In the genomic region with DNA sequence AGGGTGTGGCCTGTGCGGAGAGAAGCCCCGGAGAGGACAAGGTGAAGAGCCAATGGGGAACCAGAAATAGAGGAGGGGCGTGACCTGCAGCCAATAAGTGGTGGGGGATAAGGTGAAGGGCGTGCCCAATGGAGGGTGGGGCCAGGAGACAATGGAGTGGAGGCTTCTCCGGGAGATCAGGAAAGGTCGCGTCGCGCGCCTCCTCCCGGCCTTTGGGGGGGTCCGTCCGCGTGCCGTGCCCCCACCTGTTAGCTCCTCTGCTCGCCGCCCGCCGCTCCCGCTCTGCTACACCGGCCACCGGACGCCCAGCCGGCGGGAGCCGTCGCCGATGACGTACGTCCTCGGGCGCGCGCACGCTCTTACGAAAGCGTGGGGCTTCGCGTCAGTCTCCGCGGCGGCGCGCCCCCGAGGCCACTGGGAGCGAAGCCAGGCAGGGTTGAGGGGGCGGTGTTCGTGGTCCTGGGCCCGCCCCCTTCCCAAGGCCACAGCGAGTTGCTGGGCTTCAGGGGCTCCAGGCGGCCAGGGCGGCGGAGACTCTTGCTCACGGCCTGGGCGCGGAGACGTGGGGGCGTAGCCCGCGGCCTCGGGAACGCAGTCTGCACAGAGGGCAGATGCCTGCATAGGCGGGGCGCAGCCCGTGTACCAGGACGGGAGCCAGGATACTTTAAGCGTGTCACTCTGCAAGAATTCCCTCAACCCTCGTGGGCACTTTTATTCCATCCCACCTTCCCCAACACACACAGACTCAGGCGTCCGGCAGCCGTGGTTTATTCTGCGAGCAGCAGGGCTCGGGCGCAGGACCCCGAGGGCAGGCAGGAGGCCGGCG, we compare ENCODE assay signal across 8 cellular contexts. TPM values are rescaled to one million over a fixed set of nuclear protein-coding genes. Genes with fewer than 3 reads are reported as not detected.
DNase-seq lines count a peak whose midpoint lies in the region; ATAC-seq, FAIRE-seq and TF ChIP-seq lines count a peak whose summit lies in the region.

A gene (minus strand): TSS at position 337 of the 826 bp plus-strand sequence. CDS start 3,353 bp downstream, outside the sequence.

- H3K4me2 ChIP-seq in HepG2 (ENCODE audit: low read depth, low read length): peak within 1 kb of the TSS; percentile 96

- TF ChIP-seq EP300 in HepG2 (IDR thresholded peaks at IDR 0.05; ENCODE audit: low read depth in 2 of 2, low read length in 2 of 2): 0 out of 4 replicates have a peak, but pooled peaks of 1 of the 2 experiments have one; percentile 6
- TF ChIP-seq EP300 in HepG2 (CRISPR knock-in tag; IDR thresholded peaks at IDR 0.05; ENCODE audit: borderline replicate concordance): no peak

- H3K27ac ChIP-seq in HepG2 (ENCODE audit: extremely low read length, insufficient read depth, low read length): peak within 1 kb of the TSS; percentile 82

- under 1% methylated on average over 51 of the region's 77 CpGs for WGBS in HepG2 (ENCODE audit: low lambda C conversion rate)

- intact Hi-C loops in HepG2 (cut with micrococcal nuclease; ENCODE audit: unreplicated experiment): loop anchor here (1.0 kb wide), 1 partner anchor 14 kb away; a partner anchor contains a TSS

- H3K36me3 ChIP-seq in HepG2 (replicated peaks in 1 of 2; ENCODE audit: control insufficient read depth in 1 of 2, insufficient read depth in 2 of 2, low read length in 2 of 2): no peaks in the 10 kb centered on the region

- no peaks in the 10 kb centered on the region for H3K79me2 ChIP-seq in HepG2 (ENCODE audit: insufficient read depth, low read length)

- H3K9me3 ChIP-seq in HepG2 (ENCODE audit: low read length): no peaks in the 10 kb centered on the region

- TF ChIP-seq CTCF in HepG2 (CRISPR knock-in tag; IDR thresholded peaks at IDR 0.05): peak; percentile 45

- POLR2A ChIA-PET in HepG2 (lab: Yijun Ruan, JAX): interaction anchor here (1.0 to 2.8 kb wide), 4 partner anchors 10 to 155 kb away, joined by 4 to 18 read pairs (median 4); a partner anchor contains a TSS

- DNase-seq in CD1c-positive myeloid dendritic cell (ENCODE audit: extremely low spot score) (peak; percentile 96), NCI-H774 (lab: John Stamatoyannopoulos, UW) (peak; percentile 76), dermis blood vessel endothelial cell (peak; percentile 98), HepG2 (ENCODE audit: low spot score) (peak; percentile 99)
- peak; percentile 78 to 92 for DNase-seq in activated CD4-positive, alpha-beta T cell treated with anti-CD3 and anti-CD28 coated beads, Interleukin-2, amount 50 U/mL, for 24 hours (ENCODE audit: low read depth in 1 of 2, low spot score in 1 of 2)
- DNase-seq in stimulated activated CD4-positive, alpha-beta T cell treated with anti-CD3 and anti-CD28 coated beads, Interleukin-2, amount 100 ng/mL, for 48 hours: peak; percentile 84 to 88

- H2AFZ ChIP-seq in HepG2 (ENCODE audit: low read length): no peak within 1 kb of the TSS

- TSS peak; percentile 89 for BruUV-seq in HepG2 (replicated peaks; lab: Mats Ljungman, UMichigan)

- no peaks in the 10 kb centered on the region; the same call in 1 of the 2 replicates for H4K20me1 ChIP-seq in HepG2 (ENCODE audit: insufficient read depth, low read length)

- H3K9ac ChIP-seq in HepG2 (ENCODE audit: insufficient read depth, low read depth, low read length): peak within 1 kb of the TSS; percentile 93

- CTCF ChIA-PET in HepG2 (lab: Yijun Ruan, JAX; ENCODE audit: low intra/inter-chr PET ratio, low total read pairs): interaction anchor here (0.6 to 2.7 kb wide), 4 partner anchors 13 to 206 kb away, joined by 3 to 28 read pairs (median 3); no protein-coding TSS in a partner anchor

- in situ Hi-C loops in HepG2 (cut with HindIII; ENCODE audit: extremely low pct_ligation_motif_present, low pct_unique_long_range_greater_than_20kb): no loop called here

- ATAC-seq in GM19438 (IDR thresholded peaks at IDR 0.05; ENCODE audit: low read depth, unreplicated experiment): peak; percentile 95
- peak; percentile 85 for ATAC-seq in HG03571 (IDR thresholded peaks at IDR 0.05; ENCODE audit: unreplicated experiment)
- ATAC-seq in HepG2: peak; percentile 84

- no peak for TF ChIP-seq RAD21 in HepG2 (CRISPR knock-in tag; IDR thresholded peaks at IDR 0.05)

- FAIRE-seq in HepG2 (lab: Jason Lieb, UNC): peak; percentile 99

- peaks cover 5 to 7% of the 10 kb centered on the region in 2 experiments; a peak in 2 of 5 replicates for H3K27me3 ChIP-seq in HepG2 (ENCODE audit: control insufficient read depth in 1 of 2, insufficient read depth in 2 of 2, low read length in 2 of 2)

- peak within 1 kb of the TSS; percentile 72 to 98 (median 82) for H3K4me3 ChIP-seq in HepG2 (replicated peaks in 1 of 3; ENCODE audit: insufficient read depth in 1 of 3, low read depth in 2 of 3, low read length in 3 of 3)

- H3K4me1 ChIP-seq in HepG2 (ENCODE audit: insufficient read depth, low read length): peaks cover 48% of the 10 kb centered on the region

- peak in 1 of 2 experiments; percentile 67; a peak in 2 of 4 replicates for TF ChIP-seq POLR2A in HepG2 (IDR thresholded peaks at IDR 0.05; ENCODE audit: insufficient read depth in 1 of 2, low read depth in 2 of 2, low read length in 2 of 2)

TF ChIP-seq in HepG2, 621 proteins besides CTCF, POLR2A, EP300 and RAD21 (continues in another document):
- TF ChIP-seq SP140L (CRISPR knock-in tag; IDR thresholded peaks at IDR 0.05; ENCODE audit: borderline replicate concordance) (no peak), ZBTB7B (CRISPR knock-in tag; IDR thresholded peaks at IDR 0.05) (peak; percentile 89), NCOA5 (CRISPR knock-in tag; IDR thresholded peaks at IDR 0.05) (no peak), NFKB2 (CRISPR knock-in tag; IDR thresholded peaks at IDR 0.05; ENCODE audit: borderline replicate concordance) (peak; percentile 85; the same call in 1 of the 2 replicates), HNRNPLL (IDR thresholded peaks at IDR 0.05; ENCODE audit: low read depth, low read length, poor library complexity, severe bottlenecking) (peak; percentile 82), ZNF607 (CRISPR knock-in tag; IDR thresholded peaks at IDR 0.05; ENCODE audit: borderline replicate concordance) (peak; percentile 51), HNRNPK (IDR thresholded peaks at IDR 0.05; ENCODE audit: low read depth, low read length, poor library complexity, severe bottlenecking) (peak; percentile 82), NR2C2 (CRISPR knock-in tag; IDR thresholded peaks at IDR 0.05; ENCODE audit: borderline replicate concordance) (peak; percentile 72), ZNF3 (CRISPR knock-in tag; IDR thresholded peaks at IDR 0.05) (no peak), FOXA3 (CRISPR knock-in tag; IDR thresholded peaks at IDR 0.05) (peak; percentile 62; the same call in 1 of the 2 replicates), SIX4 (CRISPR knock-in tag; IDR thresholded peaks at IDR 0.05) (0 out of 2 replicates have a peak, but pooled peaks have one; percentile 10), ZNF605 (CRISPR knock-in tag; IDR thresholded peaks at IDR 0.05) (peak; percentile 88), ZNF274 (CRISPR knock-in tag; IDR thresholded peaks at IDR 0.05) (peak; percentile 67), ZNF234 (CRISPR knock-in tag; conservative IDR thresholded peaks at IDR 0.05) (no peak), HNRNPL (IDR thresholded peaks at IDR 0.05; ENCODE audit: low read depth, low read length) (no peak), ZNF619 (CRISPR knock-in tag; IDR thresholded peaks at IDR 0.05) (0 out of 2 replicates have a peak, but pooled peaks have one; percentile 72), PHF8 (CRISPR knock-in tag; IDR thresholded peaks at IDR 0.05) (peak; percentile 87), KLF12 (CRISPR knock-in tag; IDR thresholded peaks at IDR 0.05; ENCODE audit: borderline replicate concordance) (peak; percentile 87; the same call in 1 of the 2 replicates)
- TF ChIP-seq, protein P1, sequence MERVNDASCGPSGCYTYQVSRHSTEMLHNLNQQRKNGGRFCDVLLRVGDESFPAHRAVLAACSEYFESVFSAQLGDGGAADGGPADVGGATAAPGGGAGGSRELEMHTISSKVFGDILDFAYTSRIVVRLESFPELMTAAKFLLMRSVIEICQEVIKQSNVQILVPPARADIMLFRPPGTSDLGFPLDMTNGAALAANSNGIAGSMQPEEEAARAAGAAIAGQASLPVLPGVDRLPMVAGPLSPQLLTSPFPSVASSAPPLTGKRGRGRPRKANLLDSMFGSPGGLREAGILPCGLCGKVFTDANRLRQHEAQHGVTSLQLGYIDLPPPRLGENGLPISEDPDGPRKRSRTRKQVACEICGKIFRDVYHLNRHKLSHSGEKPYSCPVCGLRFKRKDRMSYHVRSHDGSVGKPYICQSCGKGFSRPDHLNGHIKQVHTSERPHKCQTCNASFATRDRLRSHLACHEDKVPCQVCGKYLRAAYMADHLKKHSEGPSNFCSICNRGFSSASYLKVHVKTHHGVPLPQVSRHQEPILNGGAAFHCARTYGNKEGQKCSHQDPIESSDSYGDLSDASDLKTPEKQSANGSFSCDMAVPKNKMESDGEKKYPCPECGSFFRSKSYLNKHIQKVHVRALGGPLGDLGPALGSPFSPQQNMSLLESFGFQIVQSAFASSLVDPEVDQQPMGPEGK (CRISPR knock-in tag; IDR thresholded peaks at IDR 0.05): peak; percentile 80

RNA-seq across cellular contexts. Expression of the gene that starts here (rescaled TPM):
- 7.1 and 11.4 TPM in 2 replicates for total RNA-seq in dermis blood vessel endothelial cell
- 4.4 and 11.2 TPM in 2 replicates for total RNA-seq in HepG2 (2016; rRNA removed; fragmentation: Illumina TruSeq; extraction: Trizol)
- 1.6 and 1.8 TPM in 2 replicates for total RNA-seq in HepG2 (2016; cell fraction: cytosol; rRNA removed; fragmentation: Illumina TruSeq; extraction: Trizol; ENCODE audit: low read depth)
- 2.7 and 10.6 TPM in 2 replicates for total RNA-seq in HepG2 (2016; cell fraction: insoluble cytoplasmic fraction; rRNA removed; fragmentation: Illumina TruSeq; extraction: Trizol)
- total RNA-seq in HepG2 (2016; cell fraction: membrane; rRNA removed; fragmentation: Illumina TruSeq; extraction: Trizol): 2.7 and 2.9 TPM in 2 replicates
- total RNA-seq in HepG2 (2016; cell fraction: nucleus; rRNA removed; fragmentation: Illumina TruSeq; extraction: Trizol): 17.2 and 18.4 TPM in 2 replicates
- 24.5 and 27.2 TPM in 2 replicates for polyA plus RNA-seq in HepG2 (2011; rRNA removed)
- 8.7 and 14.3 TPM in 2 replicates for polyA plus RNA-seq in HepG2 (2011; cell fraction: cytosol; rRNA removed)
- 237 and 259 TPM in 2 replicates for polyA plus RNA-seq in HepG2 (2011; cell fraction: nucleus; rRNA removed)
- 13.7 and 14.6 TPM in 2 replicates for polyA plus RNA-seq in HepG2 (2012)
- polyA plus RNA-seq in HepG2 (2016; cell fraction: cytosol; fragmentation: Illumina TruSeq; extraction: Trizol; ENCODE audit: low read depth): 0.87 TPM in 2 replicates
- 2.4 and 4.1 TPM in 2 replicates for polyA plus RNA-seq in HepG2 (2016; cell fraction: insoluble cytoplasmic fraction; fragmentation: Illumina TruSeq; extraction: Trizol; ENCODE audit: low read depth)
- polyA plus RNA-seq in HepG2 (2016; cell fraction: membrane; fragmentation: Illumina TruSeq; extraction: Trizol; ENCODE audit: low read depth): 2.0 and 2.4 TPM in 2 replicates
- polyA plus RNA-seq in HepG2 (2016; cell fraction: nucleus; fragmentation: Illumina TruSeq; extraction: Trizol; ENCODE audit: insufficient read depth, low read depth): 49.4 and 51.7 TPM in 2 replicates
- polyA minus RNA-seq in HepG2 (2011; rRNA and poly(A)+ RNA removed; ENCODE audit: low replicate concordance): 9.7 and 21.1 TPM in 2 replicates
- 3.8 and 4.3 TPM in 2 replicates for polyA minus RNA-seq in HepG2 (2011; cell fraction: cytosol; rRNA and poly(A)+ RNA removed)
- polyA minus RNA-seq in HepG2 (2011; cell fraction: nucleus; rRNA and poly(A)+ RNA removed): 45.8 and 47.5 TPM in 2 replicates

Comparison
In these comparisons a context has a peak if more than half of its experiments do, and no peak if none do; other contexts are left out.
1. Peak in every context shown above with its lines: DNase-seq, ATAC-seq, H3K4me3 ChIP-seq and H3K27ac ChIP-seq.